ENCODE assay signal across 12 cellular contexts in genomic region chr17:81734405-81735055, GRCh38. TPM values are rescaled to one million over a fixed set of nuclear protein-coding genes. Genes with fewer than 3 reads are reported as not detected.
DNase-seq lines count a peak whose midpoint lies in the region; FAIRE-seq and TF ChIP-seq lines count a peak whose summit lies in the region.
"Had no signal": no experiment of that assay in that cellular context is flagged by ENCODE, and none has a peak within 500 bp of the region (broad histone marks: within the 10 kb centered on the region; RNA-seq: fewer than 3 reads in every experiment).

No MANE protein-coding gene starts in this region.

- 69% methylated on average over 10 of the region's 28 CpGs; no CpG with 5 or more reads in 1 of the 2 donors for WGBS in esophagus squamous epithelium, 2 donors
- 17 to 72% (median 48%) methylated on average over 23 to 28 of the region's 28 CpGs for WGBS in small intestine, 3 donors

- H3K36me3 ChIP-seq in esophagus squamous epithelium (no peaks in the 10 kb centered on the region), small intestine (ENCODE audit: control insufficient read depth in 2 of 2, insufficient read depth in 2 of 2, low read length in 2 of 2) (no peaks in the 10 kb centered on the region)
- H3K36me3 ChIP-seq: ovary had no signal

- H3K4me1 ChIP-seq in esophagus squamous epithelium: peaks cover 42 to 69% (median 50%) of the 10 kb centered on the region in 3 donors
- H3K4me1 ChIP-seq in small intestine (ENCODE audit: control insufficient read depth in 2 of 2, insufficient read depth in 1 of 2, low read depth in 1 of 2, low read length in 1 of 2): peaks cover 3% of the 10 kb centered on the region in 2 donors

- TF ChIP-seq POLR2A in esophagus squamous epithelium (IDR thresholded peaks at IDR 0.05) (no peak), GM12891 (IDR thresholded peaks at IDR 0.05; ENCODE audit: low read depth, low read length) (no peak)

- TF ChIP-seq CTCF in esophagus squamous epithelium (IDR thresholded peaks at IDR 0.05): no peak

- H3K27me3 ChIP-seq in esophagus squamous epithelium (peaks cover 0 to 50% (median 0%) of the 10 kb centered on the region in 4 donors), small intestine (ENCODE audit: control insufficient read depth in 2 of 2, insufficient read depth in 2 of 2, low read length in 2 of 2) (no peaks in the 10 kb centered on the region)
- H3K27me3 ChIP-seq: body of pancreas, ovary had no signal

- FAIRE-seq in small intestine (lab: Jason Lieb, UNC): no peak
- FAIRE-seq in GM12891 (lab: Jason Lieb, UNC): no peak

- intact Hi-C loops in esophagus squamous epithelium (cut with DNase I): no loop called here

- H3K27ac ChIP-seq in esophagus squamous epithelium: peak overlapping the region; percentile 82 to 93 (median 84)
- H3K27ac ChIP-seq in small intestine (ENCODE audit: low read depth in 1 of 2, low read length in 1 of 2): peak overlapping the region in 1 of 2 donors; percentile 5
- H3K27ac ChIP-seq: body of pancreas, ovary, SK-N-MC had no signal

- H3K4me3 ChIP-seq in esophagus squamous epithelium (no peak overlapping the region), small intestine (ENCODE audit: low read depth in 1 of 2, low read length in 2 of 2) (peak overlapping the region in 1 of 2 donors; percentile 21)
- H3K4me3 ChIP-seq: body of pancreas, ovary, SK-N-MC, smooth muscle cell had no signal

- DNase-seq in DMS 273 (lab: John Stamatoyannopoulos, UW; ENCODE audit: unreplicated experiment): peak; percentile 67
- no peak for DNase-seq in DMS 273 treated with DMSO at 0.1 percent for 48 hours (lab: John Stamatoyannopoulos, UW)
- DNase-seq in NCI-H460 (ENCODE audit: extremely low read depth, low read depth): peak; percentile 66
- no peak for DNase-seq in esophagus squamous epithelium (lab: John Stamatoyannopoulos, UW)
- peak; percentile 88 for DNase-seq in small intestine
- DNase-seq in DMS79 (lab: John Stamatoyannopoulos, UW): no peak
- no peak for DNase-seq in hypothalamus (lab: John Stamatoyannopoulos, UW)
- DNase-seq in GM12891 (ENCODE audit: insufficient read length, low spot score): no peak

- H3K9me3 ChIP-seq in esophagus squamous epithelium (no peaks in the 10 kb centered on the region), small intestine (ENCODE audit: control insufficient read depth, low read depth) (no peaks in the 10 kb centered on the region)
- H3K9me3 ChIP-seq: body of pancreas, ovary had no signal

TF ChIP-seq in GM12891, 5 proteins besides CTCF, POLR2A, EP300 and RAD21:
- no peak for TF ChIP-seq PAX5 (IDR thresholded peaks at IDR 0.05; ENCODE audit: insufficient read depth, low read length, severe bottlenecking)
- no peak for TF ChIP-seq TAF1 (IDR thresholded peaks at IDR 0.05; ENCODE audit: low read depth, low read length)
- TF ChIP-seq SPI1 (IDR thresholded peaks at IDR 0.05; ENCODE audit: low read depth, low read length): no peak
- TF ChIP-seq POLR2AphosphoS5 (IDR thresholded peaks at IDR 0.05; ENCODE audit: low read depth, low read length): no peak
- TF ChIP-seq POU2F2 (IDR thresholded peaks at IDR 0.05; ENCODE audit: low read depth, low read length): no peak

RNA-seq across cellular contexts. Expression of gene SLC25A10, which starts 22.4 kb away (rescaled TPM):
- 9.4 and 12.6 TPM in 2 replicates for total RNA-seq in NCI-H460 (2014; rRNA removed; shearing (Covaris generic))
- 86.6 and 94.0 TPM in 2 replicates for polyA plus RNA-seq in NCI-H460 (2014; cell fraction: nucleus; rRNA removed)
- 10 to 100 TPM; 23.3 to 49.3 (median 37.1) TPM for total RNA-seq in esophagus squamous epithelium
- 10 to 100 TPM; 40.3 to 79.1 (median 72.0) TPM for polyA plus RNA-seq in small intestine
- 14.0 TPM for polyA plus RNA-seq in GM12891 (2012; ENCODE audit: low read depth, missing spikeins)

RNA-seq across cellular contexts. Expression of gene MRPL12, which starts 31.4 kb away (rescaled TPM):
- 33.7 and 38.1 TPM in 2 replicates for total RNA-seq in NCI-H460 (2014; rRNA removed; shearing (Covaris generic))
- polyA plus RNA-seq in NCI-H460 (2014; cell fraction: nucleus; rRNA removed): 41.3 and 53.5 TPM in 2 replicates
- total RNA-seq in esophagus squamous epithelium: 100 to 1,000 TPM in 1 of 4 donors, 10 to 100 TPM in 3; 69.6 to 115 (median 79.9) TPM
- 100 to 1,000 TPM; 139 to 258 (median 202) TPM for polyA plus RNA-seq in small intestine
- 103 TPM for polyA plus RNA-seq in GM12891 (2012; ENCODE audit: low read depth, missing spikeins)

RNA-seq across cellular contexts. Expression of gene HGS, which starts 50.7 kb away (rescaled TPM):
- 57.5 and 57.9 TPM in 2 replicates for total RNA-seq in NCI-H460 (2014; rRNA removed; shearing (Covaris generic))
- 371 and 397 TPM in 2 replicates for polyA plus RNA-seq in NCI-H460 (2014; cell fraction: nucleus; rRNA removed)
- total RNA-seq in esophagus squamous epithelium: 10 to 100 TPM; 48.2 to 86.8 (median 84.0) TPM
- 100 to 1,000 TPM in 2 of 3 donors, 10 to 100 TPM in 1; 86.4 to 284 (median 182) TPM for polyA plus RNA-seq in small intestine
- 51.7 TPM for polyA plus RNA-seq in GM12891 (2012; ENCODE audit: low read depth, missing spikeins)

RNA-seq across cellular contexts. Expression of gene ARL16, which starts 50.9 kb away (rescaled TPM):
- total RNA-seq in NCI-H460 (2014; rRNA removed; shearing (Covaris generic)): 35.3 and 36.4 TPM in 2 replicates
- polyA plus RNA-seq in NCI-H460 (2014; cell fraction: nucleus; rRNA removed): 38.7 and 40.7 TPM in 2 replicates
- total RNA-seq in esophagus squamous epithelium: 10 to 100 TPM; 19.1 to 34.3 (median 27.9) TPM
- 10 to 100 TPM; 34.1 to 76.9 (median 63.2) TPM for polyA plus RNA-seq in small intestine
- 24.0 TPM for polyA plus RNA-seq in GM12891 (2012; ENCODE audit: low read depth, missing spikeins)

Comparison
In these comparisons a context has a peak if more than half of its experiments do, and no peak if none do; other contexts are left out.
1. DNase-seq: peak in DMS 273 (single experiment), NCI-H460 (single experiment) and small intestine (single experiment); none in DMS 273 treated with DMSO at 0.1 percent for 48 hours (single experiment), esophagus squamous epithelium (single experiment), DMS79 (single experiment), hypothalamus (0 of 51) and GM12891 (single experiment).